10 cellular contexts compared by ENCODE assay signal in genomic region chr14:105859717-105860614, GRCh38.
DNase-seq lines count a peak whose midpoint lies in the region; ATAC-seq and TF ChIP-seq lines count a peak whose summit lies in the region.
"Had no signal": no experiment of that assay in that cellular context is flagged by ENCODE, and none has a peak within 500 bp of the region (broad histone marks: within the 10 kb centered on the region; RNA-seq: fewer than 3 reads in every experiment).

No MANE protein-coding gene starts in this region.

- TF ChIP-seq CTCF in dorsolateral prefrontal cortex (IDR thresholded peaks at IDR 0.05 in 54 of 56, conservative IDR thresholded peaks at IDR 0.05 in 2 of 56; ENCODE audit: low read depth in 1 of 56, partially characterized antibody in 56 of 56) = no peak

- TF ChIP-seq POLR2A in GM15510 (IDR thresholded peaks at IDR 0.05; ENCODE audit: borderline replicate concordance, extremely low read depth, insufficient read length) = peak; percentile 27

- no peak overlapping the region for H3K4me3 ChIP-seq in dorsolateral prefrontal cortex

- DNase-seq in T-helper 22 cell (ENCODE audit: low read depth) (peak; percentile 25), dorsolateral prefrontal cortex (peak in 7 of 10 donors; percentile 5 to 42 (median 24)), OCI-M1 (lab: John Stamatoyannopoulos, UW) (no peak)
- peak; percentile 45 for DNase-seq in stimulated activated CD8-positive, alpha-beta memory T cell treated with anti-CD3 and anti-CD28 coated beads, Interleukin-4, amount 100 ng/mL, for 48 hours
- no peak for DNase-seq in effector CD8-positive, alpha-beta T cell (lab: John Stamatoyannopoulos, UW)
- DNase-seq: stimulated activated CD4-positive, alpha-beta T cell treated with anti-CD3 and anti-CD28 coated beads, Interleukin-12 subunit alpha, Interleukin-12 subunit beta, amount 100 ng/mL, for 4 hours had no signal

- intact Hi-C loops in dorsolateral prefrontal cortex (cut with DNase I) = no loop called here

- no peak for ATAC-seq in HG03095 (IDR thresholded peaks at IDR 0.05; ENCODE audit: unreplicated experiment)
- no peak for ATAC-seq in GM19395 (IDR thresholded peaks at IDR 0.05; ENCODE audit: unreplicated experiment)

- no peak overlapping the region for H3K27ac ChIP-seq in dorsolateral prefrontal cortex

- H3K27me3 ChIP-seq in dorsolateral prefrontal cortex = peaks cover 0 to 32% (median 9%) of the 10 kb centered on the region in 45 donors
- H3K27me3 ChIP-seq: tibial nerve had no signal

Comparison
In these comparisons a context has a peak if more than half of its experiments do, and no peak if none do; other contexts are left out.
1. DNase-seq: peak in T-helper 22 cell (single experiment), dorsolateral prefrontal cortex (7 of 10) and stimulated activated CD8-positive, alpha-beta memory T cell treated with anti-CD3 and anti-CD28 coated beads, Interleukin-4, amount 100 ng/mL, for 48 hours (single experiment); none in OCI-M1 (single experiment) and effector CD8-positive, alpha-beta T cell (single experiment).